ENCODE assay signal across 2 cellular contexts in the genomic region with DNA sequence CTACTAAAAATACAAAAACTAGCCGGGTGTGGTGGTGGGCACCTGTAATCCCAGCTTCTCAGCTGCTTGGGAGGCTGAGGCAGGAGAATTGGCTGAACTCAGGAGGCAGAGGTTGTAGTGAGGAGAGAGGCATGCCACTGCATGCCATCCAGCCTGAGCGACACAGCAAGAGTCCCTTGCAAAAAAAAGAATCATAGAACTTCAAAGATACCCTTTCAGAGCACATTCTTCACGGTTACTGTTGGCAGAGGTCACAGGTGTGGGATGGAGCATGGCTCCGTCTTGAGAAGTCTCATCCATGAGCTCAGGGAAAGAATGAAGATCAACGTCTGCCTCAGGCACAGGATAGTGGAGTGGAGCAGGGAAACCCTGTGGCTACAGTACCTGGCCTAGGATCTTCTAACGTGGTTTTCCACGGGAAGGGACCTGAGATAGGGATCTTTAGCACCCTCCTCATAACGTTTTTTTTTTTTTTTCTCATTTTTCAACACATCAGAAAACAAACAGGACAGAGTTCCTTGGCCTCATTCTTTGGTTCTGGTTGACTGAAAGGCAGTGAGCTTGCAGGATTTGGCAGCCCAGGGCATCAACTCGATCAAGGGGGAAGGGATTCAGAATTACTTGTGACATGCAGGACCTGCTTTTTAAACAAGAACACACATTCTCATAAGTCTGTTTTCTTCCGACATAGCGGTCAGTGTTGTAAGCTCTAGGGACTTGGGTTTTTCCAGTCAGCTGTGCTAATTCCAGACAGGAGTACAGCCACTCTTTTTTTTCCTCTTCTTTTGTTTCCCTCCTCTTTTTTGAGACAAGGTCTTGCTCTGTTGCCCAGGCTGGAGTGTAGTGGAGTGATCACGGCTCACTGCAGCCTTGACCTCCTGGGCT.
TF ChIP-seq lines count a peak whose summit lies in the region.

No MANE protein-coding gene starts in this region.

TF ChIP-seq in GM23338, 12 proteins besides CTCF, POLR2A, EP300 and RAD21 (continues in another document):
- TF ChIP-seq EZH2phosphoT487 (IDR thresholded peaks at IDR 0.05; ENCODE audit: unreplicated experiment) (no peak), JUNB (IDR thresholded peaks at IDR 0.05; ENCODE audit: unreplicated experiment) (no peak), NANOG (IDR thresholded peaks at IDR 0.05; ENCODE audit: borderline replicate concordance) (no peak), CREB1 (CRISPR knock-in tag; IDR thresholded peaks at IDR 0.05; ENCODE audit: low read depth) (no peak), ZNF114 (CRISPR knock-in tag; IDR thresholded peaks at IDR 0.05) (no peak), POLR2AphosphoS5 (IDR thresholded peaks at IDR 0.05; ENCODE audit: low read depth) (no peak), ZNF331 (CRISPR knock-in tag; IDR thresholded peaks at IDR 0.05; ENCODE audit: low read depth) (no peak), EZH2 (IDR thresholded peaks at IDR 0.05; ENCODE audit: low read depth, unreplicated experiment) (no peak), STAT1 (IDR thresholded peaks at IDR 0.05; ENCODE audit: unreplicated experiment) (no peak)
- TF ChIP-seq, protein P1, sequence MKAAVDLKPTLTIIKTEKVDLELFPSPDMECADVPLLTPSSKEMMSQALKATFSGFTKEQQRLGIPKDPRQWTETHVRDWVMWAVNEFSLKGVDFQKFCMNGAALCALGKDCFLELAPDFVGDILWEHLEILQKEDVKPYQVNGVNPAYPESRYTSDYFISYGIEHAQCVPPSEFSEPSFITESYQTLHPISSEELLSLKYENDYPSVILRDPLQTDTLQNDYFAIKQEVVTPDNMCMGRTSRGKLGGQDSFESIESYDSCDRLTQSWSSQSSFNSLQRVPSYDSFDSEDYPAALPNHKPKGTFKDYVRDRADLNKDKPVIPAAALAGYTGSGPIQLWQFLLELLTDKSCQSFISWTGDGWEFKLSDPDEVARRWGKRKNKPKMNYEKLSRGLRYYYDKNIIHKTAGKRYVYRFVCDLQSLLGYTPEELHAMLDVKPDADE (IDR thresholded peaks at IDR 0.05): no peak
- TF ChIP-seq, protein P2, sequence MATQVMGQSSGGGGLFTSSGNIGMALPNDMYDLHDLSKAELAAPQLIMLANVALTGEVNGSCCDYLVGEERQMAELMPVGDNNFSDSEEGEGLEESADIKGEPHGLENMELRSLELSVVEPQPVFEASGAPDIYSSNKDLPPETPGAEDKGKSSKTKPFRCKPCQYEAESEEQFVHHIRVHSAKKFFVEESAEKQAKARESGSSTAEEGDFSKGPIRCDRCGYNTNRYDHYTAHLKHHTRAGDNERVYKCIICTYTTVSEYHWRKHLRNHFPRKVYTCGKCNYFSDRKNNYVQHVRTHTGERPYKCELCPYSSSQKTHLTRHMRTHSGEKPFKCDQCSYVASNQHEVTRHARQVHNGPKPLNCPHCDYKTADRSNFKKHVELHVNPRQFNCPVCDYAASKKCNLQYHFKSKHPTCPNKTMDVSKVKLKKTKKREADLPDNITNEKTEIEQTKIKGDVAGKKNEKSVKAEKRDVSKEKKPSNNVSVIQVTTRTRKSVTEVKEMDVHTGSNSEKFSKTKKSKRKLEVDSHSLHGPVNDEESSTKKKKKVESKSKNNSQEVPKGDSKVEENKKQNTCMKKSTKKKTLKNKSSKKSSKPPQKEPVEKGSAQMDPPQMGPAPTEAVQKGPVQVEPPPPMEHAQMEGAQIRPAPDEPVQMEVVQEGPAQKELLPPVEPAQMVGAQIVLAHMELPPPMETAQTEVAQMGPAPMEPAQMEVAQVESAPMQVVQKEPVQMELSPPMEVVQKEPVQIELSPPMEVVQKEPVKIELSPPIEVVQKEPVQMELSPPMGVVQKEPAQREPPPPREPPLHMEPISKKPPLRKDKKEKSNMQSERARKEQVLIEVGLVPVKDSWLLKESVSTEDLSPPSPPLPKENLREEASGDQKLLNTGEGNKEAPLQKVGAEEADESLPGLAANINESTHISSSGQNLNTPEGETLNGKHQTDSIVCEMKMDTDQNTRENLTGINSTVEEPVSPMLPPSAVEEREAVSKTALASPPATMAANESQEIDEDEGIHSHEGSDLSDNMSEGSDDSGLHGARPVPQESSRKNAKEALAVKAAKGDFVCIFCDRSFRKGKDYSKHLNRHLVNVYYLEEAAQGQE (IDR thresholded peaks at IDR 0.05; ENCODE audit: unreplicated experiment): no peak

TF ChIP-seq in WTC11, 78 proteins besides CTCF, POLR2A, EP300 and RAD21 (continued from another document):
- TF ChIP-seq, protein P3, sequence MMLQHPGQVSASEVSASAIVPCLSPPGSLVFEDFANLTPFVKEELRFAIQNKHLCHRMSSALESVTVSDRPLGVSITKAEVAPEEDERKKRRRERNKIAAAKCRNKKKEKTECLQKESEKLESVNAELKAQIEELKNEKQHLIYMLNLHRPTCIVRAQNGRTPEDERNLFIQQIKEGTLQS (CRISPR knock-in tag; conservative IDR thresholded peaks at IDR 0.05): no peak
- TF ChIP-seq, protein P4, sequence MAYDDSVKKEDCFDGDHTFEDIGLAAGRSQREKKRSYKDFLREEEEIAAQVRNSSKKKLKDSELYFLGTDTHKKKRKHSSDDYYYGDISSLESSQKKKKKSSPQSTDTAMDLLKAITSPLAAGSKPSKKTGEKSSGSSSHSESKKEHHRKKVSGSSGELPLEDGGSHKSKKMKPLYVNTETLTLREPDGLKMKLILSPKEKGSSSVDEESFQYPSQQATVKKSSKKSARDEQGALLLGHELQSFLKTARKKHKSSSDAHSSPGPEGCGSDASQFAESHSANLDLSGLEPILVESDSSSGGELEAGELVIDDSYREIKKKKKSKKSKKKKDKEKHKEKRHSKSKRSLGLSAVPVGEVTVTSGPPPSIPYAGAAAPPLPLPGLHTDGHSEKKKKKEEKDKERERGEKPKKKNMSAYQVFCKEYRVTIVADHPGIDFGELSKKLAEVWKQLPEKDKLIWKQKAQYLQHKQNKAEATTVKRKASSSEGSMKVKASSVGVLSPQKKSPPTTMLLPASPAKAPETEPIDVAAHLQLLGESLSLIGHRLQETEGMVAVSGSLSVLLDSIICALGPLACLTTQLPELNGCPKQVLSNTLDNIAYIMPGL (CRISPR knock-in tag; IDR thresholded peaks at IDR 0.05): no peak
- TF ChIP-seq CREB1 (CRISPR knock-in tag; IDR thresholded peaks at IDR 0.05): no peak
- no peak for TF ChIP-seq ZNF671 (CRISPR knock-in tag; IDR thresholded peaks at IDR 0.05)
- TF ChIP-seq SMAD3 (CRISPR knock-in tag; IDR thresholded peaks at IDR 0.05; ENCODE audit: borderline replicate concordance): no peak
- TF ChIP-seq, protein P5, sequence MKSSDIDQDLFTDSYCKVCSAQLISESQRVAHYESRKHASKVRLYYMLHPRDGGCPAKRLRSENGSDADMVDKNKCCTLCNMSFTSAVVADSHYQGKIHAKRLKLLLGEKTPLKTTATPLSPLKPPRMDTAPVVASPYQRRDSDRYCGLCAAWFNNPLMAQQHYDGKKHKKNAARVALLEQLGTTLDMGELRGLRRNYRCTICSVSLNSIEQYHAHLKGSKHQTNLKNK (CRISPR knock-in tag; IDR thresholded peaks at IDR 0.05): no peak
- TF ChIP-seq, protein P6, sequence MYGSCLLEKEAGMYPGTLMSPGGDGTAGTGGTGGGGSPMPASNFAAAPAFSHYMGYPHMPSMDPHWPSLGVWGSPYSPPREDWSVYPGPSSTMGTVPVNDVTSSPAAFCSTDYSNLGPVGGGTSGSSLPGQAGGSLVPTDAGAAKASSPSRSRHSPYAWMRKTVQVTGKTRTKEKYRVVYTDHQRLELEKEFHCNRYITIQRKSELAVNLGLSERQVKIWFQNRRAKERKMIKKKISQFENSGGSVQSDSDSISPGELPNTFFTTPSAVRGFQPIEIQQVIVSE (CRISPR knock-in tag; IDR thresholded peaks at IDR 0.05; ENCODE audit: borderline replicate concordance): no peak
- TF ChIP-seq NFYB (CRISPR knock-in tag; conservative IDR thresholded peaks at IDR 0.05; ENCODE audit: low read depth): no peak
- no peak for TF ChIP-seq ETV6 (CRISPR knock-in tag; IDR thresholded peaks at IDR 0.05)
- TF ChIP-seq FOXK1 (CRISPR knock-in tag; IDR thresholded peaks at IDR 0.05): no peak
- TF ChIP-seq, protein P7, sequence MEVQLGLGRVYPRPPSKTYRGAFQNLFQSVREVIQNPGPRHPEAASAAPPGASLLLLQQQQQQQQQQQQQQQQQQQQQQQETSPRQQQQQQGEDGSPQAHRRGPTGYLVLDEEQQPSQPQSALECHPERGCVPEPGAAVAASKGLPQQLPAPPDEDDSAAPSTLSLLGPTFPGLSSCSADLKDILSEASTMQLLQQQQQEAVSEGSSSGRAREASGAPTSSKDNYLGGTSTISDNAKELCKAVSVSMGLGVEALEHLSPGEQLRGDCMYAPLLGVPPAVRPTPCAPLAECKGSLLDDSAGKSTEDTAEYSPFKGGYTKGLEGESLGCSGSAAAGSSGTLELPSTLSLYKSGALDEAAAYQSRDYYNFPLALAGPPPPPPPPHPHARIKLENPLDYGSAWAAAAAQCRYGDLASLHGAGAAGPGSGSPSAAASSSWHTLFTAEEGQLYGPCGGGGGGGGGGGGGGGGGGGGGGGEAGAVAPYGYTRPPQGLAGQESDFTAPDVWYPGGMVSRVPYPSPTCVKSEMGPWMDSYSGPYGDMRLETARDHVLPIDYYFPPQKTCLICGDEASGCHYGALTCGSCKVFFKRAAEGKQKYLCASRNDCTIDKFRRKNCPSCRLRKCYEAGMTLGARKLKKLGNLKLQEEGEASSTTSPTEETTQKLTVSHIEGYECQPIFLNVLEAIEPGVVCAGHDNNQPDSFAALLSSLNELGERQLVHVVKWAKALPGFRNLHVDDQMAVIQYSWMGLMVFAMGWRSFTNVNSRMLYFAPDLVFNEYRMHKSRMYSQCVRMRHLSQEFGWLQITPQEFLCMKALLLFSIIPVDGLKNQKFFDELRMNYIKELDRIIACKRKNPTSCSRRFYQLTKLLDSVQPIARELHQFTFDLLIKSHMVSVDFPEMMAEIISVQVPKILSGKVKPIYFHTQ (CRISPR knock-in tag; IDR thresholded peaks at IDR 0.05): no peak
- no peak for TF ChIP-seq RORB (CRISPR knock-in tag; IDR thresholded peaks at IDR 0.05)
- TF ChIP-seq SMAD4 (CRISPR knock-in tag; IDR thresholded peaks at IDR 0.05): no peak
- TF ChIP-seq CBFB (CRISPR knock-in tag; IDR thresholded peaks at IDR 0.05; ENCODE audit: low read depth): no peak
- TF ChIP-seq GABPB1 (CRISPR knock-in tag; IDR thresholded peaks at IDR 0.05): no peak
- no peak for TF ChIP-seq ZNF219 (CRISPR knock-in tag; IDR thresholded peaks at IDR 0.05; ENCODE audit: borderline replicate concordance)
- TF ChIP-seq, protein P8, sequence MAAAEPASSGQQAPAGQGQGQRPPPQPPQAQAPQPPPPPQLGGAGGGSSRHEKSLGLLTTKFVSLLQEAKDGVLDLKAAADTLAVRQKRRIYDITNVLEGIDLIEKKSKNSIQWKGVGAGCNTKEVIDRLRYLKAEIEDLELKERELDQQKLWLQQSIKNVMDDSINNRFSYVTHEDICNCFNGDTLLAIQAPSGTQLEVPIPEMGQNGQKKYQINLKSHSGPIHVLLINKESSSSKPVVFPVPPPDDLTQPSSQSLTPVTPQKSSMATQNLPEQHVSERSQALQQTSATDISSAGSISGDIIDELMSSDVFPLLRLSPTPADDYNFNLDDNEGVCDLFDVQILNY (CRISPR knock-in tag; IDR thresholded peaks at IDR 0.05): no peak
